25 cellular contexts compared by ENCODE assay signal in the genomic region with DNA sequence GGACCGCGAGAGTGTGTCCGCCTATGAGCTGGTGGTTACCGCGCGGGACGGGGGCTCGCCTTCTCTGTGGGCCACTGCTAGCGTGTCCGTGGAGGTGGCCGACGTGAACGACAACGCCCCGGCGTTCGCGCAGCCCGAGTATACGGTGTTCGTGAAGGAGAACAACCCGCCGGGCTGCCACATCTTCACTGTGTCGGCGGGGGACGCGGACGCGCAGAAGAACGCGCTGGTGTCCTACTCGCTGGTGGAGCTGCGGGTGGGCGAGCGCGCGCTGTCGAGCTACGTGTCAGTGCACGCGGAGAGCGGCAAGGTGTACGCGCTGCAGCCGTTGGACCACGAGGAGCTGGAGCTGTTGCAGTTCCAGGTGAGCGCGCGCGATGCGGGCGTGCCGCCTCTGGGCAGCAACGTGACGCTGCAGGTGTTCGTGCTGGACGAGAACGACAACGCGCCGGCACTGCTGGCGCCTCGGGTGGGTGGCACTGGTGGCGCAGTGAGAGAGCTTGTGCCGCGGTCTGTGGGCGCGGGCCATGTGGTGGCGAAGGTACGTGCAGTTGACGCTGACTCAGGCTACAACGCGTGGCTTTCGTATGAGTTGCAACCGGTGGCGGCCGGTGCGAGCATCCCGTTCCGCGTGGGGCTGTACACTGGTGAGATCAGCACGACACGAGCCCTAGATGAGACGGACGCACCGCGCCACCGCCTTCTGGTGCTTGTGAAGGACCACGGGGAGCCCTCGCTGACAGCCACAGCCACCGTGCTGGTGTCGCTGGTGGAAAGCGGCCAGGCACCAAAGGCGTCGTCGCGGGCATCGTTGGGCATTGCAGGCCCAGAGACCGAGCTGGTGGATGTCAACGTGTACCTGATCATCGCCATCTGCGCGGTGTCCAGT. TPM values are rescaled to one million over a fixed set of nuclear protein-coding genes. Genes with fewer than 3 reads are reported as not detected.
"Had no signal": no experiment of that assay in that cellular context is flagged by ENCODE, and none has a peak within 500 bp of the region (broad histone marks: within the 10 kb centered on the region; RNA-seq: fewer than 3 reads in every experiment).

No MANE protein-coding gene starts in this region.

- DNase-seq: dermis blood vessel endothelial cell; effector memory CD4-positive, alpha-beta T cell; erythroblast; mammary epithelial cell; naive B cell; stimulated activated CD4-positive, alpha-beta T cell treated with anti-CD3 and anti-CD28 coated beads, Interleukin-12 subunit alpha, Interleukin-12 subunit beta, amount 100 ng/mL, for 4 hours; stimulated activated CD4-positive, alpha-beta T cell treated with anti-CD3 and anti-CD28 coated beads, Interleukin-1b, Interleukin-23, amount 100 ng/mL, for 48 hours; stimulated activated CD4-positive, alpha-beta T cell treated with anti-CD3 and anti-CD28 coated beads, Interleukin-4, amount 100 ng/mL, for 1 hour; stimulated activated CD8-positive, alpha-beta memory T cell treated with anti-CD3 and anti-CD28 coated beads, Interleukin-4, amount 100 ng/mL, for 48 hours; stimulated activated naive CD4-positive, alpha-beta T cell treated with Interleukin-2 at 50 U/mL for 16 hours; stomach; thyroid gland; trophoblast cell had no signal

- H3K4me1 ChIP-seq: parathyroid adenoma, prostate gland, right atrium auricular region, stomach, thyroid gland, vagina had no signal

- H3K27ac ChIP-seq: coronary artery, parathyroid adenoma, prostate gland, right atrium auricular region, stomach, thyroid gland, vagina had no signal

- H3K36me3 ChIP-seq: prostate gland, right atrium auricular region, stomach, thyroid gland, vagina had no signal

- H3K4me3 ChIP-seq: coronary artery, prostate gland, right atrium auricular region, smooth muscle cell, stomach, thyroid gland, vagina had no signal

- H3K27me3 ChIP-seq: thyroid gland, vagina had no signal

- H3K4me3 Mint-ChIP-seq: naive B cell; natural killer cell treated with Interleukin-12 subunit alpha and Interleukin-12 subunit beta and Interleukin-15 and Interleukin-18, amount 100 ng/mL, for 72 hours; neural crest cell had no signal

- ATAC-seq: left lobe of liver; natural killer cell treated with Interleukin-12 subunit alpha and Interleukin-12 subunit beta and Interleukin-15 and Interleukin-18, amount 100 ng/mL, for 72 hours; sciatic nerve had no signal

- H3K27ac Mint-ChIP-seq: naive B cell; natural killer cell treated with Interleukin-12 subunit alpha and Interleukin-12 subunit beta and Interleukin-15 and Interleukin-18, amount 100 ng/mL, for 72 hours had no signal

- H3K9me3 ChIP-seq: prostate gland, thyroid gland, vagina had no signal

- H3K4me1 Mint-ChIP-seq: naive B cell, neural crest cell had no signal

RNA-seq across cellular contexts. Expression of a gene that starts 1.8 kb away (rescaled TPM):
- total RNA-seq: left lobe of liver; mononuclear cell; natural killer cell treated with Interleukin-12 subunit alpha and Interleukin-12 subunit beta and Interleukin-15 and Interleukin-18, amount 100 ng/mL, for 72 hours had no signal

RNA-seq across cellular contexts. Expression of a gene that starts 5.1 kb away (rescaled TPM):
- total RNA-seq: dermis blood vessel endothelial cell; left lobe of liver; mononuclear cell; natural killer cell treated with Interleukin-12 subunit alpha and Interleukin-12 subunit beta and Interleukin-15 and Interleukin-18, amount 100 ng/mL, for 72 hours; right atrium auricular region; ureter had no signal

RNA-seq across cellular contexts. Expression of a gene that starts 8.1 kb away (rescaled TPM):
- total RNA-seq: left lobe of liver; mononuclear cell; natural killer cell treated with Interleukin-12 subunit alpha and Interleukin-12 subunit beta and Interleukin-15 and Interleukin-18, amount 100 ng/mL, for 72 hours had no signal

RNA-seq across cellular contexts. Expression of a gene that starts 12.3 kb away (rescaled TPM):
- total RNA-seq: left lobe of liver; mononuclear cell; natural killer cell treated with Interleukin-12 subunit alpha and Interleukin-12 subunit beta and Interleukin-15 and Interleukin-18, amount 100 ng/mL, for 72 hours had no signal

RNA-seq across cellular contexts. Expression of a gene that starts 14.5 kb away (rescaled TPM):
- total RNA-seq: left lobe of liver; natural killer cell treated with Interleukin-12 subunit alpha and Interleukin-12 subunit beta and Interleukin-15 and Interleukin-18, amount 100 ng/mL, for 72 hours had no signal
